In the genomic region with DNA sequence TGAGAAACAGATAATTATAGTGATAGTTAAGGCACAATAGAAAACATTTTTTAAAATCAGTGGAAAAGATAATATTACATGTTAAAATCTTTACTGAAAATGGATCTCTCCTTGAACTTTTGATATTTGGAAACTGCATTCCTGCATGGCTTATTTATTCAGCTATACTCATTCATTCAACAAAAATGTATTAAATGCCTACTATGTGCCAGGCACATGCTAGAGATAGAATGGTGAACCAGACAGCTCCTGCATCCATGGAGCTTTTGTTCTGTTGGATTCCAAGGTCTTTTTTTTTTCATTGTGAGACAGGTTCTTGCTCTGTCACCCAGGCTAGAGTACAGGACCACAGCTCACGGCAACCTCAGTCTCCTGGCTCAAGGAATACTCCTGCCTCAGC, we compare ENCODE assay signal across 19 cellular contexts. TPM values are rescaled to one million over a fixed set of nuclear protein-coding genes. Genes with fewer than 3 reads are reported as not detected.
DNase-seq lines count a peak whose midpoint lies in the region; ATAC-seq and TF ChIP-seq lines count a peak whose summit lies in the region.
"Had no signal": no experiment of that assay in that cellular context is flagged by ENCODE, and none has a peak within 500 bp of the region (broad histone marks: within the 10 kb centered on the region; RNA-seq: fewer than 3 reads in every experiment).

No MANE protein-coding gene starts in this region.

- H4K20me1 ChIP-seq in BLaER1 (no peaks in the 10 kb centered on the region), IMR-90 (ENCODE audit: insufficient read depth, low read length) (peaks cover 20% of the 10 kb centered on the region; the same call in 1 of the 2 replicates), SU-DHL-6 (ENCODE audit: low read depth, low read length) (no peaks in the 10 kb centered on the region)

- TF ChIP-seq CTCF in IMR-90 (conservative IDR thresholded peaks at IDR 0.05; ENCODE audit: low read depth, low read length) = no peak
- no peak for TF ChIP-seq CTCF in SU-DHL-6 (IDR thresholded peaks at IDR 0.05; ENCODE audit: insufficient read depth, low read length, poor library complexity, severe bottlenecking)
- TF ChIP-seq CTCF in osteocyte (IDR thresholded peaks at IDR 0.05) = no peak
- no peak for TF ChIP-seq CTCF in stomach (IDR thresholded peaks at IDR 0.05)

- no peak overlapping the region for H3K14ac ChIP-seq in IMR-90 (replicated peaks; ENCODE audit: low read depth, low read length)

- peaks cover 9% of the 10 kb centered on the region for H3K9me1 ChIP-seq in IMR-90 (ENCODE audit: insufficient read depth, low read length)

- no peaks in the 10 kb centered on the region for H3K27me3 Mint-ChIP-seq in osteocyte (ENCODE audit: unreplicated experiment)
- H3K27me3 Mint-ChIP-seq: CD4-positive, alpha-beta memory T cell had no signal

- H2BK15ac ChIP-seq in IMR-90 (ENCODE audit: low read depth, low read length) = no peak overlapping the region; the same call in 2 of the 3 replicates

- H3K4me1 ChIP-seq in BLaER1 = peaks cover 66% of the 10 kb centered on the region
- H3K4me1 ChIP-seq in IMR-90 (ENCODE audit: control insufficient read depth, insufficient read depth, low read length) = peaks cover 17% of the 10 kb centered on the region
- peaks cover 7 to 53% (median 33%) of the 10 kb centered on the region in 4 donors for H3K4me1 ChIP-seq in stomach

- H3K27me3 ChIP-seq in BLaER1 (no peaks in the 10 kb centered on the region), IMR-90 (ENCODE audit: control insufficient read depth, insufficient read depth, low read length) (no peaks in the 10 kb centered on the region), SU-DHL-6 (ENCODE audit: low read length) (no peaks in the 10 kb centered on the region), stomach (no peaks in the 10 kb centered on the region)

- H3K4me3 ChIP-seq in BLaER1 (no peak overlapping the region), IMR-90 (ENCODE audit: insufficient read depth, low read depth, low read length) (no peak overlapping the region), SU-DHL-6 (ENCODE audit: insufficient read depth, low read length, poor library complexity, severe bottlenecking) (no peak overlapping the region), stomach (no peak overlapping the region)
- H3K4me3 ChIP-seq: A549 had no signal

- H3K18ac ChIP-seq in IMR-90 (ENCODE audit: low read depth, low read length) = no peak overlapping the region; the same call in 1 of the 2 replicates

- no peak overlapping the region for H2AFZ ChIP-seq in IMR-90 (replicated peaks; ENCODE audit: low read length, poor library complexity)
- no peak overlapping the region for H2AFZ ChIP-seq in SU-DHL-6 (ENCODE audit: low read depth, low read length, severe bottlenecking)

- no peak overlapping the region for H4K5ac ChIP-seq in IMR-90 (ENCODE audit: low read depth, low read length)

- H3K4ac ChIP-seq in IMR-90 (ENCODE audit: low read depth, low read length) = no peak overlapping the region

- H3K4me1 Mint-ChIP-seq in osteocyte (ENCODE audit: unreplicated experiment) = peaks cover 44% of the 10 kb centered on the region

- H2BK120ac ChIP-seq in IMR-90 (ENCODE audit: low read depth, low read length) = no peak overlapping the region

- H3K9me3 Mint-ChIP-seq in osteocyte (ENCODE audit: unreplicated experiment) = no peaks in the 10 kb centered on the region
- H3K9me3 Mint-ChIP-seq: CD4-positive, alpha-beta memory T cell; H9 had no signal

- POLR2A ChIA-PET in IMR-90 (lab: Charles Lee; ENCODE audit: unreplicated experiment) = no interaction called here

- peaks cover 73% of the 10 kb centered on the region for H3K79me2 ChIP-seq in SU-DHL-6 (ENCODE audit: insufficient read depth, low read length)

- peaks cover 16 to 57% of the 10 kb centered on the region in 2 experiments for H3K79me1 ChIP-seq in IMR-90 (ENCODE audit: low read depth in 1 of 2, low read length in 2 of 2)

- no peak overlapping the region for H3K56ac ChIP-seq in IMR-90 (ENCODE audit: extremely low read depth, insufficient read depth, low read length)

- H3K27ac ChIP-seq in BLaER1 (peak overlapping the region; percentile 19; the same call in 1 of the 2 replicates), IMR-90 (ENCODE audit: insufficient read depth, low read length) (no peak overlapping the region), SU-DHL-6 (ENCODE audit: low read depth, low read length) (peak overlapping the region; percentile 98), stomach (peak overlapping the region in 1 of 5 donors; percentile 86)
- H3K27ac ChIP-seq: A549 had no signal

- no peak for ATAC-seq in IMR-90 (ENCODE audit: low read depth)
- no peak for ATAC-seq in Right ventricle myocardium inferior
- ATAC-seq: A549 had no signal

- TF ChIP-seq RAD21 in IMR-90 (IDR thresholded peaks at IDR 0.05; ENCODE audit: low read length) = no peak

- no CpG with 5 or more reads among the region's 1 CpG for WGBS in IMR-90 (ENCODE audit: extremely low coverage in 2 of 2, insufficient read length in 1 of 2), 2 experiments
- WGBS in stomach, 5 donors = 93 to 100% (median 100%) methylated on average over 1 of the region's 1 CpG

- peaks cover 13% of the 10 kb centered on the region for H3K36me3 Mint-ChIP-seq in osteocyte (ENCODE audit: unreplicated experiment)

- intact Hi-C loops in IMR-90 (cut with micrococcal nuclease) (loop anchor here (10.0 kb wide), 1 partner anchor 288 kb away; no protein-coding TSS in a partner anchor), stomach (cut with DNase I; ENCODE audit: low total_unique reads) (loop anchor here (10.0 kb wide), 1 partner anchor 158 kb away; a partner anchor contains a TSS), Right ventricle myocardium inferior (cut with DNase I) (no loop called here)

- H3K27ac Mint-ChIP-seq in osteocyte (ENCODE audit: unreplicated experiment) = peak overlapping the region; percentile 31
- H3K27ac Mint-ChIP-seq: H9 had no signal

- DNase-seq in IMR-90 = no peak
- no peak for DNase-seq in osteocyte (ENCODE audit: extremely low spot score, unreplicated experiment)
- no peak for DNase-seq in stomach
- DNase-seq in Right ventricle myocardium inferior (ENCODE audit: missing footprints) = no peak
- DNase-seq in activated CD4-positive, alpha-beta T cell treated with anti-CD3 and anti-CD28 coated beads, Interleukin-2, amount 50 U/mL, for 1 hour = no peak
- DNase-seq: Calu3; CD4-positive, alpha-beta memory T cell; DMS53; H9; KBM-7; NCI-H1092; NCI-H1694; NCI-H2107; NCI-H226; NCI-H526; OCI-M1 had no signal

- H3K4me2 ChIP-seq in BLaER1 (peak overlapping the region; percentile 87; the same call in 1 of the 2 replicates), IMR-90 (ENCODE audit: low read depth, low read length) (no peak overlapping the region; the same call in 1 of the 2 replicates), SU-DHL-6 (ENCODE audit: low read depth, low read length, poor library complexity, severe bottlenecking) (peak overlapping the region; percentile 100)
- H3K4me2 ChIP-seq: A549 had no signal

- H3K9ac ChIP-seq in BLaER1 = no peak overlapping the region
- H3K9ac ChIP-seq in IMR-90 (ENCODE audit: low read depth, low read length) = no peak overlapping the region
- peak overlapping the region; percentile 19; the same call in 1 of the 2 replicates for H3K9ac ChIP-seq in SU-DHL-6 (ENCODE audit: low read length)

- dilution Hi-C loops in IMR-90 (cut with HindIII; ENCODE audit: low sequenced_read_pairs, unreplicated experiment) = no loop called here

- no peak for TF ChIP-seq EP300 in stomach (IDR thresholded peaks at IDR 0.05)

- H2AK5ac ChIP-seq in IMR-90 (ENCODE audit: low read depth, low read length) = peak overlapping the region; percentile 62; the same call in 1 of the 2 replicates

- no peaks in the 10 kb centered on the region for H3K9me2 ChIP-seq in SU-DHL-6 (replicated peaks; ENCODE audit: insufficient read depth, low read length)

- H2BK20ac ChIP-seq in IMR-90 (ENCODE audit: low read depth, low read length) = peak overlapping the region; percentile 36; the same call in 1 of the 2 replicates

- no peak for TF ChIP-seq POLR2A in IMR-90 (IDR thresholded peaks at IDR 0.05; ENCODE audit: low read depth, low read length)
- TF ChIP-seq POLR2A in stomach (IDR thresholded peaks at IDR 0.05) = no peak

- CTCF ChIA-PET in IMR-90 (lab: Yijun Ruan, JAX) = no interaction called here

- H3K4me3 Mint-ChIP-seq in osteocyte (ENCODE audit: unreplicated experiment) = no peak overlapping the region
- H3K4me3 Mint-ChIP-seq: CD4-positive, alpha-beta memory T cell; H9 had no signal

- BruUV-seq in IMR-90 (replicated peaks; lab: Mats Ljungman, UMichigan) = no TSS peak

- no peak overlapping the region; a peak in 1 of 4 replicates for H4K8ac ChIP-seq in IMR-90 (ENCODE audit: low read depth in 2 of 2, low read length in 2 of 2)

- H2BK5ac ChIP-seq in IMR-90 (ENCODE audit: low read depth, low read length, poor library complexity, severe bottlenecking) = no peak overlapping the region

- H3K23ac ChIP-seq in IMR-90 (ENCODE audit: low read depth, low read length) = no peak overlapping the region

- peak overlapping the region; percentile 20; the same call in 1 of the 2 replicates for H4K91ac ChIP-seq in IMR-90 (ENCODE audit: insufficient read depth, low read depth, low read length)

- in situ Hi-C loops in IMR-90 (cut with MboI; ENCODE audit: low sequenced_read_pairs) = no loop called here

- peaks cover 77% of the 10 kb centered on the region for H3F3A ChIP-seq in SU-DHL-6 (ENCODE audit: insufficient read depth)

- H3K36me3 ChIP-seq in BLaER1 (peaks cover 62% of the 10 kb centered on the region), IMR-90 (ENCODE audit: control insufficient read depth, insufficient read depth, low read length) (peaks cover 3% of the 10 kb centered on the region; the same call in 1 of the 2 replicates), SU-DHL-6 (ENCODE audit: low read length) (peaks cover 9% of the 10 kb centered on the region; the same call in 1 of the 2 replicates), stomach (peaks cover 0 to 16% (median 5%) of the 10 kb centered on the region in 4 donors)

- H3K9me3 ChIP-seq in BLaER1 (no peaks in the 10 kb centered on the region), IMR-90 (ENCODE audit: control insufficient read depth, insufficient read depth, low read length) (no peaks in the 10 kb centered on the region), SU-DHL-6 (ENCODE audit: insufficient read depth, low read length) (no peaks in the 10 kb centered on the region), stomach (no peaks in the 10 kb centered on the region)
- H3K9me3 ChIP-seq: A549 had no signal

- H2AK9ac ChIP-seq in IMR-90 (replicated peaks; ENCODE audit: low read depth, low read length, poor library complexity) = no peak overlapping the region

RNA-seq across cellular contexts. Expression of a gene that starts 4.5 kb away (rescaled TPM):
- total RNA-seq in IMR-90 (2012; rRNA removed) (14.3 and 15.6 TPM in 2 replicates), osteocyte (37.0 and 39.1 TPM in 2 replicates), stomach (10 to 100 TPM; 16.7 to 54.0 (median 38.8) TPM), Right ventricle myocardium inferior (13.3 TPM)
- polyA plus RNA-seq in IMR-90 (2012; rRNA removed) (16.4 and 17.7 TPM in 2 replicates), stomach (10 to 100 TPM in 2 of 3 donors, 1 to 10 TPM in 1; 8.3 to 26.1 (median 14.5) TPM)
- 7.9 and 8.2 TPM in 2 replicates for polyA plus RNA-seq in IMR-90 (2012; cell fraction: cytosol; rRNA removed)
- 5.9 and 25.5 TPM in 2 replicates for polyA plus RNA-seq in IMR-90 (2012; cell fraction: nucleus; rRNA removed; ENCODE audit: low replicate concordance)

RNA-seq across cellular contexts. Expression of a gene that starts 30.9 kb away (rescaled TPM):
- total RNA-seq in IMR-90 (2012; rRNA removed) (11.4 and 13.3 TPM in 2 replicates), osteocyte (3.2 and 7.7 TPM in 2 replicates), stomach (10 to 100 TPM in 2 of 5 donors, 1 to 10 TPM in 1, not detected in 2; 7.0 to 57.6 (median 28.1) TPM), Right ventricle myocardium inferior (14.7 TPM)
- polyA plus RNA-seq in IMR-90 (2012; rRNA removed) (5.7 and 6.4 TPM in 2 replicates), stomach (1 to 10 TPM; 3.1 to 7.0 (median 6.0) TPM)
- 1.5 and 1.9 TPM in 2 replicates for polyA plus RNA-seq in IMR-90 (2012; cell fraction: cytosol; rRNA removed)
- polyA plus RNA-seq in IMR-90 (2012; cell fraction: nucleus; rRNA removed; ENCODE audit: low replicate concordance) = 0.73 and 4.8 TPM in 2 replicates

RNA-seq across cellular contexts. Expression of a gene that starts 31.1 kb away (rescaled TPM):
- 6.6 and 11.9 TPM in 2 replicates for total RNA-seq in IMR-90 (2012; rRNA removed)
- polyA plus RNA-seq in IMR-90 (2012; rRNA removed) = 6.5 and 7.8 TPM in 2 replicates
- 3.2 TPM in 2 replicates for polyA plus RNA-seq in IMR-90 (2012; cell fraction: cytosol; rRNA removed)
- 1.6 and 7.7 TPM in 2 replicates for polyA plus RNA-seq in IMR-90 (2012; cell fraction: nucleus; rRNA removed; ENCODE audit: low replicate concordance)
- 14.2 and 17.9 TPM in 2 replicates for total RNA-seq in osteocyte
- 10 to 100 TPM in 3 of 5 donors, 1 to 10 TPM in 2; 4.1 to 23.5 (median 11.6) TPM for total RNA-seq in stomach
- 10 to 100 TPM in 1 of 3 donors, 1 to 10 TPM in 2; 7.4 to 10.1 (median 9.7) TPM for polyA plus RNA-seq in stomach
- total RNA-seq in Right ventricle myocardium inferior = 23.2 TPM
